In genomic region chr5:132269635-132270344, GRCh38 we compare ENCODE assay signal across 20 cellular contexts. TPM values are rescaled to one million over a fixed set of nuclear protein-coding genes. Genes with fewer than 3 reads are reported as not detected.
DNase-seq lines count a peak whose midpoint lies in the region; ATAC-seq, FAIRE-seq and TF ChIP-seq lines count a peak whose summit lies in the region.
"Had no signal": no experiment of that assay in that cellular context is flagged by ENCODE, and none has a peak within 500 bp of the region (broad histone marks: within the 10 kb centered on the region; RNA-seq: fewer than 3 reads in every experiment).

No MANE protein-coding gene starts in this region.

- DNase-seq in HFFc6, result no peak
- no peak for DNase-seq in astrocyte (ENCODE audit: low read depth)
- DNase-seq in islet precursor cell, result peak; percentile 43
- no peak for DNase-seq in DMS153 (lab: John Stamatoyannopoulos, UW)
- DNase-seq in NCI-H128 (lab: John Stamatoyannopoulos, UW; ENCODE audit: unreplicated experiment), result no peak
- DNase-seq in effector memory CD4-positive, alpha-beta T cell, result no peak
- DNase-seq: activated CD4-positive, alpha-beta T cell treated with anti-CD3 and anti-CD28 coated beads, Interleukin-2, amount 50 U/mL, for 48 hours; activated T-cell treated with anti-CD3 and anti-CD28 coated beads, Interleukin-2, amount 50 U/mL, for 48 hours; AML-193; NCI-H1092; NCI-H2107; NCI-H526; occipital lobe had no signal

- H3K9me3 Mint-ChIP-seq in HFFc6 (no peaks in the 10 kb centered on the region), astrocyte (ENCODE audit: unreplicated experiment) (no peaks in the 10 kb centered on the region)

- H3K9me3 ChIP-seq in astrocyte (ENCODE audit: insufficient read depth, low read depth, low read length) (no peaks in the 10 kb centered on the region), stomach smooth muscle (ENCODE audit: control insufficient read depth in 2 of 2, low read length in 2 of 2) (no peaks in the 10 kb centered on the region)
- H3K9me3 ChIP-seq in effector memory CD4-positive, alpha-beta T cell (ENCODE audit: control insufficient read depth, low read length), result no peaks in the 10 kb centered on the region
- H3K9me3 ChIP-seq: Caco-2, mucosa of descending colon had no signal

- peaks cover 50% of the 10 kb centered on the region for H3K4me1 ChIP-seq in astrocyte (ENCODE audit: insufficient read depth, low read length)
- H3K4me1 ChIP-seq in stomach smooth muscle (ENCODE audit: control insufficient read depth, insufficient read depth, low read length), result peaks cover 62% of the 10 kb centered on the region
- no peaks in the 10 kb centered on the region for H3K4me1 ChIP-seq in effector memory CD4-positive, alpha-beta T cell (ENCODE audit: control insufficient read depth, insufficient read depth, low read length, poor library complexity, severe bottlenecking)

- H3K27ac Mint-ChIP-seq in HFFc6 (peak overlapping the region; percentile 94), astrocyte (ENCODE audit: unreplicated experiment) (peak overlapping the region; percentile 44)
- H3K27ac Mint-ChIP-seq: activated naive CD8-positive, alpha-beta T cell had no signal

- no peak overlapping the region for H3K4me3 ChIP-seq in astrocyte (ENCODE audit: insufficient read depth, low read depth, low read length)
- no peak overlapping the region for H3K4me3 ChIP-seq in stomach smooth muscle (ENCODE audit: low read length in 2 of 2)
- no peak overlapping the region for H3K4me3 ChIP-seq in effector memory CD4-positive, alpha-beta T cell (ENCODE audit: insufficient read depth, low read depth, low read length, poor library complexity, severe bottlenecking)
- H3K4me3 ChIP-seq: mucosa of descending colon, SK-N-MC had no signal

- peaks cover 89% of the 10 kb centered on the region for H4K20me1 ChIP-seq in astrocyte (ENCODE audit: insufficient read depth, low read length)

- peak overlapping the region; percentile 82 for H3K9ac ChIP-seq in astrocyte (ENCODE audit: low read length)
- no peak overlapping the region for H3K9ac ChIP-seq in stomach smooth muscle (ENCODE audit: low read length in 2 of 2)
- H3K9ac ChIP-seq: KMS-11 had no signal

- H3K27ac ChIP-seq in astrocyte (ENCODE audit: low read depth, low read length) (peak overlapping the region; percentile 68), stomach smooth muscle (ENCODE audit: low read length) (peak overlapping the region; percentile 55)
- no peak overlapping the region for H3K27ac ChIP-seq in effector memory CD4-positive, alpha-beta T cell (ENCODE audit: insufficient read depth, low read length, poor library complexity, severe bottlenecking)
- H3K27ac ChIP-seq: KMS-11, SK-N-MC had no signal

- no peaks in the 10 kb centered on the region for H3K36me3 Mint-ChIP-seq in HFFc6 (ENCODE audit: low read depth)
- H3K36me3 Mint-ChIP-seq in astrocyte (ENCODE audit: low read depth, unreplicated experiment), result peaks cover 35% of the 10 kb centered on the region
- H3K36me3 Mint-ChIP-seq: activated naive CD8-positive, alpha-beta T cell had no signal

- H3K36me3 ChIP-seq in astrocyte (ENCODE audit: insufficient read depth, low read length), result peaks cover 33% of the 10 kb centered on the region
- H3K36me3 ChIP-seq in stomach smooth muscle (ENCODE audit: control insufficient read depth in 2 of 2, insufficient read depth in 2 of 2, low read length in 2 of 2), result peaks cover 38 to 65% of the 10 kb centered on the region in 2 donors
- no peaks in the 10 kb centered on the region for H3K36me3 ChIP-seq in effector memory CD4-positive, alpha-beta T cell (ENCODE audit: control insufficient read depth, insufficient read depth, low read length)

- ATAC-seq in HG03378 (IDR thresholded peaks at IDR 0.05; ENCODE audit: unreplicated experiment), result no peak
- ATAC-seq: mucosa of descending colon had no signal

- TF ChIP-seq CTCF in HFFc6 (IDR thresholded peaks at IDR 0.05) (no peak), astrocyte (IDR thresholded peaks at IDR 0.05; ENCODE audit: insufficient read depth, low read depth, low read length) (no peak)

- peaks cover 56% of the 10 kb centered on the region for H3K79me2 ChIP-seq in astrocyte (ENCODE audit: insufficient read depth, low read length)

- H3K27me3 Mint-ChIP-seq in HFFc6 (ENCODE audit: insufficient read depth) (no peaks in the 10 kb centered on the region; the same call in 1 of the 2 replicates), astrocyte (ENCODE audit: low read depth, unreplicated experiment) (no peaks in the 10 kb centered on the region)

- no peak overlapping the region for H3K4me3 Mint-ChIP-seq in HFFc6
- H3K4me3 Mint-ChIP-seq in astrocyte (ENCODE audit: unreplicated experiment), result no peak overlapping the region
- H3K4me3 Mint-ChIP-seq: activated naive CD8-positive, alpha-beta T cell had no signal

- no peaks in the 10 kb centered on the region for H3K27me3 ChIP-seq in astrocyte (ENCODE audit: insufficient read depth, low read length)
- H3K27me3 ChIP-seq in stomach smooth muscle (ENCODE audit: control insufficient read depth in 1 of 2, insufficient read depth in 2 of 2, low read length in 2 of 2), result no peaks in the 10 kb centered on the region
- H3K27me3 ChIP-seq in effector memory CD4-positive, alpha-beta T cell (replicated peaks; ENCODE audit: control insufficient read depth, insufficient read depth, low read length, poor library complexity, severe bottlenecking), result peaks cover 3% of the 10 kb centered on the region

- H3K4me2 ChIP-seq in astrocyte (ENCODE audit: low read length), result peak overlapping the region; percentile 49
- H3K4me2 ChIP-seq: KMS-11 had no signal

- peaks cover 55% of the 10 kb centered on the region for H3K4me1 Mint-ChIP-seq in HFFc6 (ENCODE audit: low read depth)
- peaks cover 24% of the 10 kb centered on the region for H3K4me1 Mint-ChIP-seq in astrocyte (ENCODE audit: low read depth, unreplicated experiment)

- no peak overlapping the region for H2AFZ ChIP-seq in astrocyte (ENCODE audit: low read depth, low read length)

- no peak for FAIRE-seq in astrocyte (lab: Jason Lieb, UNC)

RNA-seq across cellular contexts. Expression of gene PDLIM4, which starts 12.3 kb away (rescaled TPM):
- total RNA-seq in HFFc6 (2021; fragmentation: NEBNext Ultra II Directional; extraction: Animal tissue kit (Norgen Biotek cat#: 25700)), result 10 to 100 TPM in 4 of 6 experiments, 1 to 10 TPM in 2; 2.5 to 26.4 (median 23.7) TPM
- 56.6 and 72.4 TPM in 2 replicates for total RNA-seq in astrocyte
- total RNA-seq: Caco-2 had no signal

RNA-seq across cellular contexts. Expression of gene SLC22A4, which starts 24.4 kb away (rescaled TPM):
- 10 to 100 TPM; 10.8 to 12.6 (median 11.4) TPM for total RNA-seq in HFFc6 (2021; fragmentation: NEBNext Ultra II Directional; extraction: Animal tissue kit (Norgen Biotek cat#: 25700))
- 4.1 and 4.5 TPM in 2 replicates for total RNA-seq in astrocyte

RNA-seq across cellular contexts. Expression of gene P4HA2, which starts 42.1 kb away (rescaled TPM):
- total RNA-seq in HFFc6 (2021; fragmentation: NEBNext Ultra II Directional; extraction: Animal tissue kit (Norgen Biotek cat#: 25700)), result 100 to 1,000 TPM; 136 to 198 (median 142) TPM
- 214 and 302 TPM in 2 replicates for total RNA-seq in astrocyte
